Comparison of ENCODE assay signal across 18 cellular contexts in genomic region chr3:12345584-12346494, GRCh38. TPM values are rescaled to one million over a fixed set of nuclear protein-coding genes. Genes with fewer than 3 reads are reported as not detected.
DNase-seq lines count a peak whose midpoint lies in the region; ATAC-seq and TF ChIP-seq lines count a peak whose summit lies in the region.
"Had no signal": no experiment of that assay in that cellular context is flagged by ENCODE, and none has a peak within 500 bp of the region (broad histone marks: within the 10 kb centered on the region; RNA-seq: fewer than 3 reads in every experiment).

No MANE protein-coding gene starts in this region.

- no peaks in the 10 kb centered on the region for H3F3A ChIP-seq in Loucy (ENCODE audit: low read depth)

- H3K4me2 ChIP-seq in Loucy (ENCODE audit: low read depth, low read length, poor library complexity, severe bottlenecking): peak overlapping the region; percentile 39

- H3K4me1 ChIP-seq in Loucy (ENCODE audit: insufficient read depth, low read length, poor library complexity, severe bottlenecking): peaks cover 20% of the 10 kb centered on the region

- H3K9me2 ChIP-seq in Loucy (replicated peaks; ENCODE audit: low read depth, low read length): no peaks in the 10 kb centered on the region

- H2AFZ ChIP-seq in Loucy (ENCODE audit: low read length): no peak overlapping the region

- DNase-seq in activated naive CD8-positive, alpha-beta T cell treated with anti-CD3 and anti-CD28 coated beads for 36 hours: no peak
- DNase-seq in activated naive CD8-positive, alpha-beta T cell treated with anti-CD3 and anti-CD28 coated beads, Interleukin-2, amount 50 U/mL, for 24 hours: no peak
- no peak for DNase-seq in stimulated activated effector memory CD8-positive, alpha-beta T cell treated with anti-CD3 and anti-CD28 coated beads, Interleukin-12 subunit alpha, Interleukin-12 subunit beta, amount 100 ng/mL, for 72 hours (ENCODE audit: low spot score in 2 of 2)
- DNase-seq in NCI-H2029 treated with DMSO at 0.1 percent for 48 hours (lab: John Stamatoyannopoulos, UW) (no peak), dermis blood vessel endothelial cell (no peak), foreskin melanocyte (no peak)
- DNase-seq: amygdala; GOT3; heart right ventricle; KBM-7; left lung; naive thymus-derived CD8-positive, alpha-beta T cell; NCI-H146; NCI-H524 treated with DMSO at 0.1 percent for 48 hours; T1000 had no signal

- no peaks in the 10 kb centered on the region for H3K9me3 ChIP-seq in Loucy (ENCODE audit: insufficient read depth, low read depth, low read length)
- H3K9me3 ChIP-seq: heart right ventricle, left lung had no signal

- H3K4me1 Mint-ChIP-seq in activated naive CD8-positive, alpha-beta T cell (ENCODE audit: low read depth): peaks cover 9% of the 10 kb centered on the region
- peaks cover 11% of the 10 kb centered on the region for H3K4me1 Mint-ChIP-seq in activated naive CD8-positive, alpha-beta T cell treated with anti-CD3 and anti-CD28 coated beads for 36 hours
- peaks cover 15% of the 10 kb centered on the region for H3K4me1 Mint-ChIP-seq in activated naive CD8-positive, alpha-beta T cell treated with anti-CD3 and anti-CD28 coated beads, Interleukin-2, amount 50 U/mL, for 24 hours
- peaks cover 10% of the 10 kb centered on the region for H3K4me1 Mint-ChIP-seq in stimulated activated effector memory CD8-positive, alpha-beta T cell treated with anti-CD3 and anti-CD28 coated beads, Interleukin-12 subunit alpha, Interleukin-12 subunit beta, amount 100 ng/mL, for 72 hours

- TF ChIP-seq CTCF in Loucy (conservative IDR thresholded peaks at IDR 0.05; ENCODE audit: low read length): no peak

- ATAC-seq in activated naive CD8-positive, alpha-beta T cell treated with anti-CD3 and anti-CD28 coated beads, Interleukin-2, amount 50 U/mL, for 24 hours: peak; percentile 67
- ATAC-seq in stimulated activated effector memory CD8-positive, alpha-beta T cell treated with anti-CD3 and anti-CD28 coated beads, Interleukin-12 subunit alpha, Interleukin-12 subunit beta, amount 100 ng/mL, for 72 hours: peak; percentile 67
- ATAC-seq: heart right ventricle; left lung; naive thymus-derived CD8-positive, alpha-beta T cell had no signal

- H4K20me1 ChIP-seq in Loucy (ENCODE audit: insufficient read depth, low read length, poor library complexity, severe bottlenecking): no peaks in the 10 kb centered on the region

- H3K27me3 Mint-ChIP-seq in activated naive CD8-positive, alpha-beta T cell: peaks cover 4% of the 10 kb centered on the region
- H3K27me3 Mint-ChIP-seq in activated naive CD8-positive, alpha-beta T cell treated with anti-CD3 and anti-CD28 coated beads for 36 hours: no peaks in the 10 kb centered on the region
- H3K27me3 Mint-ChIP-seq in activated naive CD8-positive, alpha-beta T cell treated with anti-CD3 and anti-CD28 coated beads, Interleukin-2, amount 50 U/mL, for 24 hours: peaks cover 22% of the 10 kb centered on the region

- H3K27ac Mint-ChIP-seq in activated naive CD8-positive, alpha-beta T cell: peak overlapping the region; percentile 61
- no peak overlapping the region for H3K27ac Mint-ChIP-seq in activated naive CD8-positive, alpha-beta T cell treated with anti-CD3 and anti-CD28 coated beads for 36 hours
- H3K27ac Mint-ChIP-seq in activated naive CD8-positive, alpha-beta T cell treated with anti-CD3 and anti-CD28 coated beads, Interleukin-2, amount 50 U/mL, for 24 hours: peak overlapping the region; percentile 40
- H3K27ac Mint-ChIP-seq in stimulated activated effector memory CD8-positive, alpha-beta T cell treated with anti-CD3 and anti-CD28 coated beads, Interleukin-12 subunit alpha, Interleukin-12 subunit beta, amount 100 ng/mL, for 72 hours: peak overlapping the region; percentile 1
- H3K27ac Mint-ChIP-seq: naive thymus-derived CD8-positive, alpha-beta T cell had no signal

- no peak overlapping the region for H3K4me3 ChIP-seq in Loucy (ENCODE audit: low read length, poor library complexity, severe bottlenecking)
- H3K4me3 ChIP-seq: cardiac muscle cell, heart right ventricle, left lung had no signal

- no peaks in the 10 kb centered on the region for H3K79me2 ChIP-seq in Loucy (ENCODE audit: insufficient read depth, low read length)

- no peaks in the 10 kb centered on the region for H3K9me3 Mint-ChIP-seq in activated naive CD8-positive, alpha-beta T cell (ENCODE audit: low read depth)
- H3K9me3 Mint-ChIP-seq in activated naive CD8-positive, alpha-beta T cell treated with anti-CD3 and anti-CD28 coated beads for 36 hours: no peaks in the 10 kb centered on the region
- H3K9me3 Mint-ChIP-seq in activated naive CD8-positive, alpha-beta T cell treated with anti-CD3 and anti-CD28 coated beads, Interleukin-2, amount 50 U/mL, for 24 hours: no peaks in the 10 kb centered on the region
- no peaks in the 10 kb centered on the region for H3K9me3 Mint-ChIP-seq in stimulated activated effector memory CD8-positive, alpha-beta T cell treated with anti-CD3 and anti-CD28 coated beads, Interleukin-12 subunit alpha, Interleukin-12 subunit beta, amount 100 ng/mL, for 72 hours
- H3K9me3 Mint-ChIP-seq: naive thymus-derived CD8-positive, alpha-beta T cell had no signal

- no peaks in the 10 kb centered on the region for H3K36me3 Mint-ChIP-seq in activated naive CD8-positive, alpha-beta T cell
- H3K36me3 Mint-ChIP-seq in activated naive CD8-positive, alpha-beta T cell treated with anti-CD3 and anti-CD28 coated beads for 36 hours: no peaks in the 10 kb centered on the region
- H3K36me3 Mint-ChIP-seq in activated naive CD8-positive, alpha-beta T cell treated with anti-CD3 and anti-CD28 coated beads, Interleukin-2, amount 50 U/mL, for 24 hours (ENCODE audit: low read depth): no peaks in the 10 kb centered on the region
- no peaks in the 10 kb centered on the region for H3K36me3 Mint-ChIP-seq in stimulated activated effector memory CD8-positive, alpha-beta T cell treated with anti-CD3 and anti-CD28 coated beads, Interleukin-12 subunit alpha, Interleukin-12 subunit beta, amount 100 ng/mL, for 72 hours
- H3K36me3 Mint-ChIP-seq: naive thymus-derived CD8-positive, alpha-beta T cell had no signal

- H3K27me3 ChIP-seq in Loucy (ENCODE audit: insufficient read depth, low read length, poor library complexity, severe bottlenecking): no peaks in the 10 kb centered on the region
- H3K27me3 ChIP-seq: heart right ventricle, left lung had no signal

- H3K9ac ChIP-seq in Loucy (ENCODE audit: low read depth, low read length, poor library complexity, severe bottlenecking): no peak overlapping the region

- no peak overlapping the region for H3K4me3 Mint-ChIP-seq in activated naive CD8-positive, alpha-beta T cell
- no peak overlapping the region for H3K4me3 Mint-ChIP-seq in activated naive CD8-positive, alpha-beta T cell treated with anti-CD3 and anti-CD28 coated beads for 36 hours
- H3K4me3 Mint-ChIP-seq in activated naive CD8-positive, alpha-beta T cell treated with anti-CD3 and anti-CD28 coated beads, Interleukin-2, amount 50 U/mL, for 24 hours: no peak overlapping the region
- peak overlapping the region; percentile 25 for H3K4me3 Mint-ChIP-seq in stimulated activated effector memory CD8-positive, alpha-beta T cell treated with anti-CD3 and anti-CD28 coated beads, Interleukin-12 subunit alpha, Interleukin-12 subunit beta, amount 100 ng/mL, for 72 hours
- H3K4me3 Mint-ChIP-seq: naive thymus-derived CD8-positive, alpha-beta T cell had no signal

- no peaks in the 10 kb centered on the region for H3K36me3 ChIP-seq in Loucy (ENCODE audit: insufficient read depth, low read length)
- H3K36me3 ChIP-seq: cardiac muscle cell, heart right ventricle, left lung had no signal

RNA-seq across cellular contexts. Expression of gene PPARG, which starts 57.0 kb away (rescaled TPM):
- under 1 TPM; 0.20 to 0.47 TPM for total RNA-seq in activated naive CD8-positive, alpha-beta T cell treated with anti-CD3 and anti-CD28 coated beads for 36 hours
- total RNA-seq in dermis blood vessel endothelial cell: 57.7 and 69.4 TPM in 2 replicates
- total RNA-seq: naive thymus-derived CD8-positive, alpha-beta T cell had no signal

Comparison
In these comparisons a context has a peak if more than half of its experiments do, and no peak if none do; other contexts are left out.
1. RNA of gene PPARG, which starts 57.0 kb away (total RNA-seq): 57.7 to 69.4 TPM in dermis blood vessel endothelial cell; 0.20 to 0.47 TPM in activated naive CD8-positive, alpha-beta T cell treated with anti-CD3 and anti-CD28 coated beads for 36 hours; every median in the first group is over 10 times any median in the second.